27 cellular contexts compared by ENCODE assay signal in the genomic region with DNA sequence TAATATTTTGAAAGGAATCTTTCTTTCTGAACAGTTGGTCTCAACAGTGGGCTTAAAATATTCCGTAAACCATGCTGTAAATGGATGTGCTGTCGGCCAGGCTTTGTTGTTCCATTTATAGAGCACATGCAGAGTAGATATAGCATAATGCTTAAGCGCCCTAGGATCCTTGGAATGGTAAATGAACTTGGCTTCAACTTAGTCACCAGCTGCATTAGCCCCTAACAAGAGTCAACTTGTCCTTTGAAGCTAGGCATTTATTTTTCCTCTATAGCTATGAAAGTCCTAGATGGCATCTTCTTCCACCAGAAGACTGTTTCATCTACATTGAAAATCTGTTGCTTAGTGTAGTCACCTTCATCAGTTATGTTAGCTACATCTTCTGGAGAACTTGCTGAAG. TPM values are rescaled to one million over a fixed set of nuclear protein-coding genes. Genes with fewer than 3 reads are reported as not detected.
DNase-seq lines count a peak whose midpoint lies in the region; ATAC-seq and TF ChIP-seq lines count a peak whose summit lies in the region.
"Had no signal": no experiment of that assay in that cellular context is flagged by ENCODE, and none has a peak within 500 bp of the region (broad histone marks: within the 10 kb centered on the region; RNA-seq: fewer than 3 reads in every experiment).

No MANE protein-coding gene starts in this region.

- H3K4me1 Mint-ChIP-seq in activated CD4-positive, alpha-beta T cell treated with anti-CD3 and anti-CD28 coated beads, Interleukin-2, amount 10 ng/mL, durations not matched to agents 7 days and 5 days = peaks cover 31% of the 10 kb centered on the region
- peaks cover 40% of the 10 kb centered on the region for H3K4me1 Mint-ChIP-seq in stimulated activated naive CD8-positive, alpha-beta T cell treated with anti-CD3 and anti-CD28 coated beads, Interleukin-15, amount 100 ng/mL, for 72 hours
- H3K4me1 Mint-ChIP-seq: CD14-positive monocyte had no signal

- TF ChIP-seq CTCF in epithelial cell of esophagus (IDR thresholded peaks at IDR 0.05; ENCODE audit: insufficient read depth, low read depth, low read length, missing control alignments) = no peak

- H3K4me3 Mint-ChIP-seq in activated CD4-positive, alpha-beta T cell treated with anti-CD3 and anti-CD28 coated beads, Interleukin-2, amount 10 ng/mL, durations not matched to agents 7 days and 5 days = no peak overlapping the region
- no peak overlapping the region for H3K4me3 Mint-ChIP-seq in stimulated activated naive CD8-positive, alpha-beta T cell treated with anti-CD3 and anti-CD28 coated beads, Interleukin-15, amount 100 ng/mL, for 72 hours
- H3K4me3 Mint-ChIP-seq: CD14-positive monocyte; CD8-positive, alpha-beta memory T cell had no signal

- no peak for DNase-seq in activated CD4-positive, alpha-beta T cell treated with anti-CD3 and anti-CD28 coated beads, Interleukin-2, amount 10 ng/mL, durations not matched to agents 7 days and 5 days
- no peak for DNase-seq in activated CD4-positive, alpha-beta T cell treated with anti-CD3 and anti-CD28 coated beads for 4 hours
- DNase-seq in stimulated activated naive CD8-positive, alpha-beta T cell treated with anti-CD3 and anti-CD28 coated beads, Interleukin-15, amount 100 ng/mL, for 72 hours = no peak
- no peak for DNase-seq in stimulated activated naive CD8-positive, alpha-beta T cell treated with anti-CD3 and anti-CD28 coated beads, Interleukin-15, Interleukin-2, amounts not matched to agents 100 U/mL and 50 U/mL, for 24 hours
- peak; percentile 56 for DNase-seq in epithelial cell of esophagus (ENCODE audit: low read depth)
- DNase-seq in NCI-H69 (lab: John Stamatoyannopoulos, UW) = no peak
- no peak for DNase-seq in EL
- DNase-seq: 8988T; ACHN; BE2C; CD8-positive, alpha-beta memory T cell; DMS79 treated with DMSO at 0.1 percent for 48 hours; GM23248; H7; KBM-7; MG63; NCI-H1105 treated with DMSO at 0.1 percent for 48 hours; NCI-H146; NCI-H2029; NCI-H446; NCI-H524 treated with DMSO at 0.1 percent for 48 hours; NCI-H82; NK-92 treated with Interleukin-12 subunit alpha and Interleukin-12 subunit beta, amount 100 ng/mL, for 24 hours; PC-9; SJCRH30 had no signal

- POLR2A ChIA-PET in activated CD4-positive, alpha-beta T cell treated with anti-CD3 and anti-CD28 coated beads, Interleukin-2, amount 10 ng/mL, durations not matched to agents 7 days and 5 days (lab: Charles Lee) = no interaction called here

- ATAC-seq in stimulated activated naive CD8-positive, alpha-beta T cell treated with anti-CD3 and anti-CD28 coated beads, Interleukin-15, amount 100 ng/mL, for 72 hours = peak; percentile 7
- ATAC-seq in stimulated activated naive CD8-positive, alpha-beta T cell treated with anti-CD3 and anti-CD28 coated beads, Interleukin-15, Interleukin-2, amounts not matched to agents 100 U/mL and 50 U/mL, for 24 hours = no peak
- ATAC-seq: Right ventricle myocardium inferior had no signal

- H3K27me3 Mint-ChIP-seq in activated CD4-positive, alpha-beta T cell treated with anti-CD3 and anti-CD28 coated beads, Interleukin-2, amount 10 ng/mL, durations not matched to agents 7 days and 5 days = peaks cover 15% of the 10 kb centered on the region
- peaks cover 5% of the 10 kb centered on the region for H3K27me3 Mint-ChIP-seq in stimulated activated naive CD8-positive, alpha-beta T cell treated with anti-CD3 and anti-CD28 coated beads, Interleukin-15, amount 100 ng/mL, for 72 hours

- peak overlapping the region; percentile 57 for H3K27ac Mint-ChIP-seq in activated CD4-positive, alpha-beta T cell treated with anti-CD3 and anti-CD28 coated beads, Interleukin-2, amount 10 ng/mL, durations not matched to agents 7 days and 5 days
- no peak overlapping the region for H3K27ac Mint-ChIP-seq in stimulated activated naive CD8-positive, alpha-beta T cell treated with anti-CD3 and anti-CD28 coated beads, Interleukin-15, amount 100 ng/mL, for 72 hours
- H3K27ac Mint-ChIP-seq: CD14-positive monocyte had no signal

- peaks cover 7% of the 10 kb centered on the region for H3K36me3 Mint-ChIP-seq in activated CD4-positive, alpha-beta T cell treated with anti-CD3 and anti-CD28 coated beads, Interleukin-2, amount 10 ng/mL, durations not matched to agents 7 days and 5 days (ENCODE audit: low read depth)
- H3K36me3 Mint-ChIP-seq: CD8-positive, alpha-beta memory T cell had no signal

- CTCF ChIA-PET in activated CD4-positive, alpha-beta T cell treated with anti-CD3 and anti-CD28 coated beads, Interleukin-2, amount 10 ng/mL, durations not matched to agents 7 days and 5 days (lab: Charles Lee) = interaction anchor here (0.6 kb wide), 1 partner anchor 200 kb away, joined by 4 read pairs; no protein-coding TSS in a partner anchor

- peaks cover 3% of the 10 kb centered on the region for H3K9me3 Mint-ChIP-seq in activated CD4-positive, alpha-beta T cell treated with anti-CD3 and anti-CD28 coated beads, Interleukin-2, amount 10 ng/mL, durations not matched to agents 7 days and 5 days
- no peaks in the 10 kb centered on the region for H3K9me3 Mint-ChIP-seq in stimulated activated naive CD8-positive, alpha-beta T cell treated with anti-CD3 and anti-CD28 coated beads, Interleukin-15, amount 100 ng/mL, for 72 hours
- H3K9me3 Mint-ChIP-seq: CD8-positive, alpha-beta memory T cell had no signal

- H3K4me3 ChIP-seq in epithelial cell of esophagus (ENCODE audit: low read length) = no peak overlapping the region
- H3K4me3 ChIP-seq: GM23248, MG63, PC-9, SJCRH30 had no signal

RNA-seq across cellular contexts. Expression of gene SACS, which starts 47.6 kb away (rescaled TPM):
- 10 to 100 TPM; 24.4 to 25.3 TPM for total RNA-seq in activated CD4-positive, alpha-beta T cell treated with anti-CD3 and anti-CD28 coated beads, Interleukin-2, amount 10 ng/mL, durations not matched to agents 7 days and 5 days
